In the genomic region with DNA sequence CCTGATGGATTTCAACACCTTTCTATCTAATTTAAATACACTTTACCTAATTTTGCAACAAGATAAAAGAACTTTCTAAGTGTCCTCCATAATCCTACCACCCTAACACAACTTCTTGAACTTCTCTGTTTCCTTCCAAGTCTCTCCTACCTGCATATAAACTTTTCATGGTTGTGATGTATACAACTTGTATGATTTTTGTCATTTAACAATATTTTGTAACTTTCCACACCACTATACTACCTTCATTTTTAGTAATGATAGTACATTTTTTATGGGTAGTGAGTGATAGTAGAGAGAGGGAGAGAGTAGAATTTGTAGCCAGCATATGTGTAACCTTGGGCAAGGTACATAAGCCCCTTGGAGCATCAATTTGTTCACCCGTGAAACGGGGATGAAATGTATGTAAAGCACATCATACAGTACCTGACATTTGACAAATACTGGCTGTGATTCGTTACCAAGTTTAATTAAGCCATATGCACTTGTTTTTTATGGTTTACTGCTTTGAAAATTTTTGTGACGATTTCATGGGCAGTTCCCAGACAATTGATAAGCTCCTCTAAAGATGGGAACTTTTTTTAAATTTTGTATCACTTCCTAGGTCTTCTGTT, we compare ENCODE assay signal across 1 cellular context.
TF ChIP-seq lines count a peak whose summit lies in the region.

No MANE protein-coding gene starts in this region.

TF ChIP-seq in IMR-90, 13 proteins besides CTCF, POLR2A, EP300 and RAD21:
- TF ChIP-seq SMC3 (IDR thresholded peaks at IDR 0.05; ENCODE audit: low read depth, low read length): no peak
- TF ChIP-seq USF2 (IDR thresholded peaks at IDR 0.05; ENCODE audit: low read depth, low read length): no peak
- TF ChIP-seq NFE2L2 (IDR thresholded peaks at IDR 0.05; ENCODE audit: low read depth, low read length): no peak
- no peak for TF ChIP-seq FOS (IDR thresholded peaks at IDR 0.05; ENCODE audit: low read depth, low read length)
